Comparison of ENCODE assay signal across 15 cellular contexts in genomic region chr21:43343095-43343991, GRCh38.
A peak's percentile ranks its signal among the peaks of the same experiment; 100 is the strongest.
DNase-seq lines count a peak whose midpoint lies in the region; ATAC-seq, FAIRE-seq and TF ChIP-seq lines count a peak whose summit lies in the region.
"Had no signal": no experiment of that assay in that cellular context is flagged by ENCODE, and none has a peak within 500 bp of the region (broad histone marks: within the 10 kb centered on the region; RNA-seq: fewer than 3 reads in every experiment).

No MANE protein-coding gene starts in this region.

- no peaks in the 10 kb centered on the region for H3K27me3 Mint-ChIP-seq in activated T-helper 1 cell treated with anti-CD3 and anti-CD28 coated beads, Interleukin-12 subunit alpha, Interleukin-12 subunit beta, Interleukin-2, Interleukin-4 antibody, amounts not matched to agents 30 ng/mL and 10 ng/mL and 1 ng/mL, durations not matched to agents 14 hours and 24 hours and 36 hours (ENCODE audit: insufficient read depth)
- H3K27me3 Mint-ChIP-seq in activated naive CD4-positive, alpha-beta T cell treated with anti-CD3 and anti-CD28 coated beads for 36 hours (ENCODE audit: low read depth): no peaks in the 10 kb centered on the region
- H3K27me3 Mint-ChIP-seq: memory B cell had no signal

- H3K27ac Mint-ChIP-seq in activated T-helper 1 cell treated with anti-CD3 and anti-CD28 coated beads, Interleukin-12 subunit alpha, Interleukin-12 subunit beta, Interleukin-2, Interleukin-4 antibody, amounts not matched to agents 30 ng/mL and 10 ng/mL and 1 ng/mL, durations not matched to agents 14 hours and 24 hours and 36 hours: no peak overlapping the region
- no peak overlapping the region for H3K27ac Mint-ChIP-seq in activated naive CD4-positive, alpha-beta T cell treated with anti-CD3 and anti-CD28 coated beads for 36 hours
- H3K27ac Mint-ChIP-seq: activated T-helper 2 cell treated with anti-CD3 and anti-CD28 coated beads, Interferon-gamma antibody, Interleukin-2, Interleukin-4, amounts not matched to agents 10 μg/mL and 5 μg/mL and 100 μg/mL, durations not matched to agents 14 hours and 24 hours and 36 hours; memory B cell had no signal

- H3K4me1 Mint-ChIP-seq in activated T-helper 1 cell treated with anti-CD3 and anti-CD28 coated beads, Interleukin-12 subunit alpha, Interleukin-12 subunit beta, Interleukin-2, Interleukin-4 antibody, amounts not matched to agents 30 ng/mL and 10 ng/mL and 1 ng/mL, durations not matched to agents 14 hours and 24 hours and 36 hours (ENCODE audit: low read depth): no peaks in the 10 kb centered on the region
- peaks cover 7% of the 10 kb centered on the region for H3K4me1 Mint-ChIP-seq in activated naive CD4-positive, alpha-beta T cell treated with anti-CD3 and anti-CD28 coated beads for 36 hours (ENCODE audit: low read depth)

- 2% methylated on average over 26 of the region's 26 CpGs for WGBS in K562 (ENCODE audit: insufficient coverage, low coverage, missing lambda C conversion rate)

- DNase-seq in NCI-H1417 treated with DMSO at 0.1 percent for 48 hours (lab: John Stamatoyannopoulos, UW) (peak; percentile 86), K562 (ENCODE audit: extremely low read depth in 1 of 4, low spot score in 3 of 4) (no peak), mucosa of gallbladder (ENCODE audit: low spot score) (peak; percentile 91), NCI-H2171 treated with DMSO at 0.1 percent for 48 hours (lab: John Stamatoyannopoulos, UW) (no peak), NCI-H82 (lab: John Stamatoyannopoulos, UW) (no peak)
- DNase-seq in activated T-helper 1 cell treated with anti-CD3 and anti-CD28 coated beads, Interleukin-12 subunit alpha, Interleukin-12 subunit beta, Interleukin-2, Interleukin-4 antibody, amounts not matched to agents 30 ng/mL and 10 ng/mL and 1 ng/mL, durations not matched to agents 14 hours and 24 hours and 36 hours (ENCODE audit: low spot score): no peak
- DNase-seq in activated naive CD4-positive, alpha-beta T cell treated with anti-CD3 and anti-CD28 coated beads for 36 hours: no peak
- DNase-seq: activated CD4-positive, CD25-positive, alpha-beta regulatory T cell treated with anti-CD3 and anti-CD28 coated beads, Interleukin-2, amount 50 U/mL, for 72 hours; AML-193; MG63; sigmoid colon had no signal

- no peak for FAIRE-seq in K562 (lab: Jason Lieb, UNC)

- ATAC-seq in K562: peak; percentile 25

- BruUV-seq in K562 (replicated peaks; lab: Mats Ljungman, UMichigan): no TSS peak

- POLR2A ChIA-PET in K562 (lab: Yijun Ruan, JAX): interaction anchor here (0.9 kb wide), 1 partner anchor 13 kb away, joined by 3 read pairs; no protein-coding TSS in a partner anchor

- TF ChIP-seq RAD21 in K562 (CRISPR knock-in tag; conservative IDR thresholded peaks at IDR 0.05 in 1 of 2, IDR thresholded peaks at IDR 0.05 in 1 of 2): no peak

- H2AFZ ChIP-seq in K562 (ENCODE audit: low read depth, low read length): no peak overlapping the region

- H4K20me1 ChIP-seq in BLaER1 treated with 17β-estradiol and CSF1 and Interleukin-3, amounts not matched to agents 10 nM and 100 nM: no peaks in the 10 kb centered on the region
- 0 out of 2 replicates have a peak, but pooled peaks cover 3% of the 10 kb centered on the region for H4K20me1 ChIP-seq in K562 (replicated peaks; ENCODE audit: control insufficient read depth, insufficient read depth, low read length)

- TF ChIP-seq POLR2A in K562 (conservative IDR thresholded peaks at IDR 0.05): no peak

- CTCF ChIA-PET in K562 (lab: Yijun Ruan, JAX; ENCODE audit: low intra/inter-chr PET ratio): no interaction called here
- CTCF ChIA-PET in activated naive CD4-positive, alpha-beta T cell treated with anti-CD3 and anti-CD28 coated beads for 36 hours (lab: Charles Lee): no interaction called here

- no peak overlapping the region for H3K4me3 Mint-ChIP-seq in activated T-helper 1 cell treated with anti-CD3 and anti-CD28 coated beads, Interleukin-12 subunit alpha, Interleukin-12 subunit beta, Interleukin-2, Interleukin-4 antibody, amounts not matched to agents 30 ng/mL and 10 ng/mL and 1 ng/mL, durations not matched to agents 14 hours and 24 hours and 36 hours
- H3K4me3 Mint-ChIP-seq in activated naive CD4-positive, alpha-beta T cell treated with anti-CD3 and anti-CD28 coated beads for 36 hours: no peak overlapping the region
- H3K4me3 Mint-ChIP-seq: memory B cell had no signal

- H3K4me3 ChIP-seq in BLaER1 treated with 17β-estradiol and CSF1 and Interleukin-3, amounts not matched to agents 10 nM and 100 nM: no peak overlapping the region
- H3K4me3 ChIP-seq in K562: no peak overlapping the region
- H3K4me3 ChIP-seq: cardiac muscle cell, MG63 had no signal

- intact Hi-C loops in K562 (cut with micrococcal nuclease): no loop called here
- intact Hi-C loops in activated T-helper 1 cell treated with anti-CD3 and anti-CD28 coated beads, Interleukin-12 subunit alpha, Interleukin-12 subunit beta, Interleukin-2, Interleukin-4 antibody, amounts not matched to agents 30 ng/mL and 10 ng/mL and 1 ng/mL, durations not matched to agents 14 hours and 24 hours and 36 hours (cut with micrococcal nuclease): no loop called here
- intact Hi-C loops in activated naive CD4-positive, alpha-beta T cell treated with anti-CD3 and anti-CD28 coated beads for 36 hours (cut with micrococcal nuclease): no loop called here

- H3K36me3 ChIP-seq in BLaER1 treated with 17β-estradiol and CSF1 and Interleukin-3, amounts not matched to agents 10 nM and 100 nM: no peaks in the 10 kb centered on the region
- no peaks in the 10 kb centered on the region for H3K36me3 ChIP-seq in K562 (ENCODE audit: control insufficient read depth, insufficient read depth, low read length)
- H3K36me3 ChIP-seq: cardiac muscle cell, MG63, sigmoid colon had no signal

- in situ Hi-C loops in K562 (cut with MboI): no loop called here

- H3K4me1 ChIP-seq in BLaER1 treated with 17β-estradiol and CSF1 and Interleukin-3, amounts not matched to agents 10 nM and 100 nM: peaks cover 60 to 91% (median 88%) of the 10 kb centered on the region in 10 experiments
- H3K4me1 ChIP-seq in K562 (replicated peaks in 1 of 2; ENCODE audit: control insufficient read depth in 2 of 2, insufficient read depth in 2 of 2, low read length in 2 of 2): peaks cover 0 to 54% of the 10 kb centered on the region in 2 experiments; a peak in 2 of 5 replicates

- H3K9me1 ChIP-seq in K562 (ENCODE audit: control insufficient read depth, insufficient read depth, low read length): no peaks in the 10 kb centered on the region

- H3K9me3 ChIP-seq in BLaER1 treated with 17β-estradiol and CSF1 and Interleukin-3, amounts not matched to agents 10 nM and 100 nM (replicated peaks in 1 of 11): peaks cover 0 to 10% (median 0%) of the 10 kb centered on the region in 11 experiments; a peak in 5 of 22 replicates
- no peaks in the 10 kb centered on the region for H3K9me3 ChIP-seq in K562 (replicated peaks; ENCODE audit: control insufficient read depth, insufficient read depth, low read depth, low read length)
- H3K9me3 ChIP-seq: MG63, sigmoid colon had no signal

- H3K27me3 ChIP-seq in BLaER1 treated with 17β-estradiol and CSF1 and Interleukin-3, amounts not matched to agents 10 nM and 100 nM: no peaks in the 10 kb centered on the region
- peaks cover 41 to 98% of the 10 kb centered on the region in 2 experiments; a peak in 4 of 5 replicates for H3K27me3 ChIP-seq in K562 (ENCODE audit: control insufficient read depth in 2 of 2, insufficient read depth in 2 of 2, low read length in 2 of 2)
- H3K27me3 ChIP-seq: cardiac muscle cell, MG63, sigmoid colon had no signal

- H3K79me2 ChIP-seq in K562 (ENCODE audit: control insufficient read depth, insufficient read depth, low read length): no peaks in the 10 kb centered on the region

- H3K27ac ChIP-seq in BLaER1 treated with 17β-estradiol and CSF1 and Interleukin-3, amounts not matched to agents 10 nM and 100 nM: peak overlapping the region in 5 of 11 experiments; percentile 10 to 93 (median 89); a peak in 4 of 22 replicates
- no peak overlapping the region for H3K27ac ChIP-seq in K562 (ENCODE audit: extremely low read depth, low read depth, low read length)
- H3K27ac ChIP-seq: cardiac muscle cell, sigmoid colon had no signal

- peak overlapping the region in 1 of 11 experiments; percentile 29; a peak in 2 of 22 replicates for H3K9ac ChIP-seq in BLaER1 treated with 17β-estradiol and CSF1 and Interleukin-3, amounts not matched to agents 10 nM and 100 nM
- H3K9ac ChIP-seq in K562 (ENCODE audit: insufficient read depth in 1 of 2, low read depth in 2 of 2, low read length in 2 of 2): no peak overlapping the region

- no peak for TF ChIP-seq CTCF in K562 (IDR thresholded peaks at IDR 0.05 in 2 of 3, conservative IDR thresholded peaks at IDR 0.05 in 1 of 3; ENCODE audit: insufficient read depth in 2 of 3, low read depth in 1 of 3, low read length in 3 of 3)

- H3K36me3 Mint-ChIP-seq in activated T-helper 1 cell treated with anti-CD3 and anti-CD28 coated beads, Interleukin-12 subunit alpha, Interleukin-12 subunit beta, Interleukin-2, Interleukin-4 antibody, amounts not matched to agents 30 ng/mL and 10 ng/mL and 1 ng/mL, durations not matched to agents 14 hours and 24 hours and 36 hours (ENCODE audit: low read depth): no peaks in the 10 kb centered on the region
- no peaks in the 10 kb centered on the region for H3K36me3 Mint-ChIP-seq in activated naive CD4-positive, alpha-beta T cell treated with anti-CD3 and anti-CD28 coated beads for 36 hours (ENCODE audit: low read depth)
- H3K36me3 Mint-ChIP-seq: memory B cell had no signal

- peak overlapping the region in 10 of 11 experiments; percentile 11 to 91 (median 80); a peak in 9 of 22 replicates for H3K4me2 ChIP-seq in BLaER1 treated with 17β-estradiol and CSF1 and Interleukin-3, amounts not matched to agents 10 nM and 100 nM
- H3K4me2 ChIP-seq in K562 (ENCODE audit: insufficient read depth, low read length): no peak overlapping the region

- TF ChIP-seq EP300 in K562 (IDR thresholded peaks at IDR 0.05; ENCODE audit: low read length): no peak

- no peaks in the 10 kb centered on the region for H3K9me3 Mint-ChIP-seq in activated T-helper 1 cell treated with anti-CD3 and anti-CD28 coated beads, Interleukin-12 subunit alpha, Interleukin-12 subunit beta, Interleukin-2, Interleukin-4 antibody, amounts not matched to agents 30 ng/mL and 10 ng/mL and 1 ng/mL, durations not matched to agents 14 hours and 24 hours and 36 hours
- no peaks in the 10 kb centered on the region for H3K9me3 Mint-ChIP-seq in activated naive CD4-positive, alpha-beta T cell treated with anti-CD3 and anti-CD28 coated beads for 36 hours
- H3K9me3 Mint-ChIP-seq: activated T-helper 2 cell treated with anti-CD3 and anti-CD28 coated beads, Interferon-gamma antibody, Interleukin-2, Interleukin-4, amounts not matched to agents 10 μg/mL and 5 μg/mL and 100 μg/mL, durations not matched to agents 14 hours and 24 hours and 36 hours; memory B cell had no signal

Comparison
In these comparisons a context has a peak if more than half of its experiments do, and no peak if none do; other contexts are left out.
1. DNase-seq: peak in NCI-H1417 treated with DMSO at 0.1 percent for 48 hours (single experiment) and mucosa of gallbladder (single experiment); none in K562 (0 of 4), activated T-helper 1 cell treated with anti-CD3 and anti-CD28 coated beads, Interleukin-12 subunit alpha, Interleukin-12 subunit beta, Interleukin-2, Interleukin-4 antibody, amounts not matched to agents 30 ng/mL and 10 ng/mL and 1 ng/mL, durations not matched to agents 14 hours and 24 hours and 36 hours (single experiment), activated naive CD4-positive, alpha-beta T cell treated with anti-CD3 and anti-CD28 coated beads for 36 hours (single experiment), NCI-H2171 treated with DMSO at 0.1 percent for 48 hours (single experiment) and NCI-H82 (single experiment).